8 cellular contexts compared by ENCODE assay signal in genomic region chr4:120066525-120067333, GRCh38. TPM values are rescaled to one million over a fixed set of nuclear protein-coding genes. Genes with fewer than 3 reads are reported as not detected.
DNase-seq lines count a peak whose midpoint lies in the region; ATAC-seq and TF ChIP-seq lines count a peak whose summit lies in the region.

Gene MAD2L1 (minus strand): TSS chr4:120066848. CDS start chr4:120066734, 114 bp downstream.

- intact Hi-C loops in naive thymus-derived CD4-positive, alpha-beta T cell (cut with micrococcal nuclease), result loop anchor here (1.0 kb wide), 5 partner anchors 9 to 1788 kb away; partner anchors contain the start of genes ANXA5 (in 1 of the 2) and USP53 (in 1 of the 2)

- peak; percentile 96 for DNase-seq in Daoy (ENCODE audit: low read depth)
- peak; percentile 79 for DNase-seq in GOT3 (lab: John Stamatoyannopoulos, UW)
- peak; percentile 93 for DNase-seq in LNCaP clone FGC (ENCODE audit: low read depth)
- DNase-seq in RWPE1 (ENCODE audit: low spot score), result peak; percentile 97
- peak; percentile 96 to 98 for DNase-seq in fibroblast of lung (ENCODE audit: low read depth in 2 of 2)
- DNase-seq in naive thymus-derived CD4-positive, alpha-beta T cell, result peak; percentile 97 to 99 (median 98)
- peak; percentile 98 for DNase-seq in stimulated activated naive B cell treated with anti-CD40 and anti-IgM and Interleukin-4, amounts not matched to agents 10 μg/mL and 1 μg/mL and 100 μg/mL, for 72 hours

- H3K4me3 ChIP-seq in LNCaP clone FGC (ENCODE audit: low read depth, low read length), result peak within 1 kb of the TSS; percentile 87
- H3K4me3 ChIP-seq in fibroblast of lung (replicated peaks in 1 of 4; ENCODE audit: control extremely low read depth in 1 of 4, insufficient read depth in 1 of 4, low read depth in 3 of 4, low read length in 4 of 4), result peak within 1 kb of the TSS; percentile 59 to 80 (median 78)
- H3K4me3 ChIP-seq in naive thymus-derived CD4-positive, alpha-beta T cell (ENCODE audit: low read length), result peak within 1 kb of the TSS; percentile 92

- no peaks in the 10 kb centered on the region for H3K36me3 ChIP-seq in fibroblast of lung (ENCODE audit: control insufficient read depth, insufficient read depth, low read length)
- no peaks in the 10 kb centered on the region for H3K36me3 ChIP-seq in naive thymus-derived CD4-positive, alpha-beta T cell (ENCODE audit: control insufficient read depth in 2 of 3, insufficient read depth in 3 of 3, low read length in 3 of 3)

- H3K27me3 Mint-ChIP-seq in activated T-helper 17 cell treated with anti-CD3 and anti-CD28 coated beads, Interleukin-2, amount 50 U/mL, for 72 hours, result no peaks in the 10 kb centered on the region
- H3K27me3 Mint-ChIP-seq in naive thymus-derived CD4-positive, alpha-beta T cell, result peaks cover 0 to 3% (median 0%) of the 10 kb centered on the region in 5 donors
- H3K27me3 Mint-ChIP-seq in stimulated activated naive B cell treated with anti-CD40 and anti-IgM and Interleukin-4, amounts not matched to agents 10 μg/mL and 1 μg/mL and 100 μg/mL, for 72 hours, result no peaks in the 10 kb centered on the region

- H3K4me1 ChIP-seq in fibroblast of lung (ENCODE audit: control insufficient read depth, extremely low read depth, insufficient read depth, low read length), result peaks cover 8% of the 10 kb centered on the region
- peaks cover 24 to 33% of the 10 kb centered on the region in 2 donors for H3K4me1 ChIP-seq in naive thymus-derived CD4-positive, alpha-beta T cell (ENCODE audit: control insufficient read depth in 2 of 2, insufficient read depth in 2 of 2, low read length in 2 of 2)

- H3K27ac Mint-ChIP-seq in activated T-helper 17 cell treated with anti-CD3 and anti-CD28 coated beads, Interleukin-2, amount 50 U/mL, for 72 hours, result peak within 1 kb of the TSS; percentile 98
- peak within 1 kb of the TSS; percentile 93 to 99 (median 99) for H3K27ac Mint-ChIP-seq in naive thymus-derived CD4-positive, alpha-beta T cell
- H3K27ac Mint-ChIP-seq in stimulated activated naive B cell treated with anti-CD40 and anti-IgM and Interleukin-4, amounts not matched to agents 10 μg/mL and 1 μg/mL and 100 μg/mL, for 72 hours, result peak within 1 kb of the TSS; percentile 98

- H3K27ac ChIP-seq in RWPE1, result peak within 1 kb of the TSS; percentile 94
- H3K27ac ChIP-seq in fibroblast of lung (ENCODE audit: insufficient read depth, low read length), result peak within 1 kb of the TSS; percentile 96
- H3K27ac ChIP-seq in naive thymus-derived CD4-positive, alpha-beta T cell (ENCODE audit: low read depth, low read length), result peak within 1 kb of the TSS; percentile 95

- H3K4me1 Mint-ChIP-seq in activated T-helper 17 cell treated with anti-CD3 and anti-CD28 coated beads, Interleukin-2, amount 50 U/mL, for 72 hours, result peaks cover 41% of the 10 kb centered on the region
- H3K4me1 Mint-ChIP-seq in naive thymus-derived CD4-positive, alpha-beta T cell, result peaks cover 24 to 76% (median 66%) of the 10 kb centered on the region in 7 donors
- peaks cover 14 to 29% of the 10 kb centered on the region in 2 donors for H3K4me1 Mint-ChIP-seq in stimulated activated naive B cell treated with anti-CD40 and anti-IgM and Interleukin-4, amounts not matched to agents 10 μg/mL and 1 μg/mL and 100 μg/mL, for 72 hours

- peak within 1 kb of the TSS; percentile 97 for H3K4me3 Mint-ChIP-seq in activated T-helper 17 cell treated with anti-CD3 and anti-CD28 coated beads, Interleukin-2, amount 50 U/mL, for 72 hours
- H3K4me3 Mint-ChIP-seq in naive thymus-derived CD4-positive, alpha-beta T cell, result peak within 1 kb of the TSS; percentile 88 to 99 (median 96)
- H3K4me3 Mint-ChIP-seq in stimulated activated naive B cell treated with anti-CD40 and anti-IgM and Interleukin-4, amounts not matched to agents 10 μg/mL and 1 μg/mL and 100 μg/mL, for 72 hours, result peak within 1 kb of the TSS; percentile 97 to 98

- H3K4me2 ChIP-seq in fibroblast of lung (ENCODE audit: extremely low read depth, insufficient read depth, low read length), result peak within 1 kb of the TSS; percentile 81

- no peak for TF ChIP-seq CTCF in LNCaP clone FGC (IDR thresholded peaks at IDR 0.05; ENCODE audit: control insufficient read depth, extremely low read depth, insufficient read depth)
- no peak for TF ChIP-seq CTCF in RWPE1 (conservative IDR thresholded peaks at IDR 0.05; ENCODE audit: low read depth)
- no peak for TF ChIP-seq CTCF in fibroblast of lung (conservative IDR thresholded peaks at IDR 0.05 in 1 of 2, IDR thresholded peaks at IDR 0.05 in 1 of 2; ENCODE audit: low read depth in 1 of 2, low read length in 2 of 2)

- peaks cover 58% of the 10 kb centered on the region for H3K36me3 Mint-ChIP-seq in activated T-helper 17 cell treated with anti-CD3 and anti-CD28 coated beads, Interleukin-2, amount 50 U/mL, for 72 hours (ENCODE audit: low read depth)
- H3K36me3 Mint-ChIP-seq in naive thymus-derived CD4-positive, alpha-beta T cell, result peaks cover 0 to 18% (median 4%) of the 10 kb centered on the region in 5 donors
- H3K36me3 Mint-ChIP-seq in stimulated activated naive B cell treated with anti-CD40 and anti-IgM and Interleukin-4, amounts not matched to agents 10 μg/mL and 1 μg/mL and 100 μg/mL, for 72 hours, result peaks cover 2 to 15% of the 10 kb centered on the region in 2 donors

- POLR2A ChIA-PET in RWPE1 (lab: Yijun Ruan, JAX; ENCODE audit: low non-redundant PET), result no interaction called here
- POLR2A ChIA-PET in naive thymus-derived CD4-positive, alpha-beta T cell (lab: Charles Lee), result interaction anchor here (0.7 to 1.1 kb wide), 3 partner anchors 12 to 1125 kb away, joined by 3 to 4 read pairs (median 3); no protein-coding TSS in a partner anchor

- H3K9ac ChIP-seq in fibroblast of lung (ENCODE audit: insufficient read depth, low read length), result peak within 1 kb of the TSS; percentile 78

- peaks cover 45% of the 10 kb centered on the region for H3K79me2 ChIP-seq in fibroblast of lung (ENCODE audit: control insufficient read depth, insufficient read depth, low read length)

- peak within 1 kb of the TSS; percentile 89 for H2AFZ ChIP-seq in fibroblast of lung (ENCODE audit: low read length)

- H3K9me3 Mint-ChIP-seq in activated T-helper 17 cell treated with anti-CD3 and anti-CD28 coated beads, Interleukin-2, amount 50 U/mL, for 72 hours, result no peaks in the 10 kb centered on the region
- no peaks in the 10 kb centered on the region for H3K9me3 Mint-ChIP-seq in naive thymus-derived CD4-positive, alpha-beta T cell
- H3K9me3 Mint-ChIP-seq in stimulated activated naive B cell treated with anti-CD40 and anti-IgM and Interleukin-4, amounts not matched to agents 10 μg/mL and 1 μg/mL and 100 μg/mL, for 72 hours, result no peaks in the 10 kb centered on the region

- CTCF ChIA-PET in RWPE1 (lab: Yijun Ruan, JAX), result no interaction called here
- CTCF ChIA-PET in naive thymus-derived CD4-positive, alpha-beta T cell (lab: Charles Lee), result interaction anchor here (0.8 kb wide), 1 partner anchor 11 kb away, joined by 4 read pairs; no protein-coding TSS in a partner anchor

- no peaks in the 10 kb centered on the region for H4K20me1 ChIP-seq in fibroblast of lung (ENCODE audit: control insufficient read depth, extremely low read depth, insufficient read depth, low read length)

- no peaks in the 10 kb centered on the region for H3K9me3 ChIP-seq in fibroblast of lung (ENCODE audit: control insufficient read depth, insufficient read depth, low read depth, low read length)
- H3K9me3 ChIP-seq in naive thymus-derived CD4-positive, alpha-beta T cell (ENCODE audit: control insufficient read depth in 2 of 3, low read length in 3 of 3), result no peaks in the 10 kb centered on the region

- H3K27me3 ChIP-seq in fibroblast of lung (ENCODE audit: control insufficient read depth, insufficient read depth, low read length), result no peaks in the 10 kb centered on the region
- H3K27me3 ChIP-seq in naive thymus-derived CD4-positive, alpha-beta T cell (ENCODE audit: control insufficient read depth in 2 of 2, insufficient read depth in 2 of 2, low read length in 2 of 2), result no peaks in the 10 kb centered on the region

- peak; percentile 94 for ATAC-seq in activated T-helper 17 cell treated with anti-CD3 and anti-CD28 coated beads, Interleukin-2, amount 50 U/mL, for 72 hours (replicated peaks)
- ATAC-seq in naive thymus-derived CD4-positive, alpha-beta T cell, result peak; percentile 95
- peak; percentile 95 to 96 for ATAC-seq in stimulated activated naive B cell treated with anti-CD40 and anti-IgM and Interleukin-4, amounts not matched to agents 10 μg/mL and 1 μg/mL and 100 μg/mL, for 72 hours (replicated peaks)

RNA-seq across cellular contexts. Expression of gene MAD2L1, which starts in this region (rescaled TPM):
- 83.2 and 84.8 TPM in 2 replicates for total RNA-seq in Daoy (2014; rRNA removed; shearing (Covaris generic))
- 10 to 100 TPM; 61.0 to 89.7 TPM for total RNA-seq in activated T-helper 17 cell treated with anti-CD3 and anti-CD28 coated beads, Interleukin-2, amount 50 U/mL, for 72 hours
- total RNA-seq in fibroblast of lung, result 2.1 and 10.6 TPM in 2 replicates
- 12.8 and 38.4 TPM in 2 replicates for polyA plus RNA-seq in fibroblast of lung
- 16.7 and 44.3 TPM in 2 replicates for polyA plus RNA-seq in fibroblast of lung (2012)
- polyA minus RNA-seq in fibroblast of lung (ENCODE audit: low replicate concordance), result 2.8 and 23.0 TPM in 2 replicates
- 10 to 100 TPM in 2 of 5 experiments, 1 to 10 TPM in 3; 5.1 to 44.0 (median 7.6) TPM for total RNA-seq in naive thymus-derived CD4-positive, alpha-beta T cell
- polyA plus RNA-seq in naive thymus-derived CD4-positive, alpha-beta T cell, result 10 to 100 TPM in 1 of 2 donors, 1 to 10 TPM in 1; 5.7 to 16.7 TPM

Comparison
In these comparisons a context has a peak if more than half of its experiments do, and no peak if none do; other contexts are left out.
1. Peak in every context shown above with its lines: DNase-seq, ATAC-seq, H3K4me3 ChIP-seq and H3K27ac ChIP-seq.